9 cellular contexts compared by ENCODE assay signal in the genomic region with DNA sequence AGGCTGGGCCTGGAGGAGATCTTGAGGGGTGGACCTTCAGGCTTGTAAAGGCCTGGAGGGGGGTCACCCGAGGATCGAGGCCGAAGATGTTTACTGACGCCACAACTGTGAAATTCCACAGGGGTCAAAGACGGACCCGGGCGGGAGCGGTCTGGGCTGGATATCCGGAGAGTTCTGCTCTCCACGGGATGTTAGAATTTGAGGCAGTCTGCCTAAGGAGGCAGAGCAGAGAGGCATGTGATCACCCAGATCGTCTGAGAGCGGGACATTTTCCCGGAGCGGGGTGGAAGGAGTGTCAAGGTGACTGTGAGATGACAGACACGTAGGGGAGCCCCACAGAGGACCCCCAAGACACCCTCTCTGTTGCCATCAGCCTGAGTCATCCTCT. TPM values are rescaled to one million over a fixed set of nuclear protein-coding genes. Genes with fewer than 3 reads are reported as not detected.
A peak's percentile ranks its signal among the peaks of the same experiment; 100 is the strongest.
DNase-seq lines count a peak whose midpoint lies in the region; ATAC-seq and TF ChIP-seq lines count a peak whose summit lies in the region.
"Had no signal": no experiment of that assay in that cellular context is flagged by ENCODE, and none has a peak within 500 bp of the region (broad histone marks: within the 10 kb centered on the region; RNA-seq: fewer than 3 reads in every experiment).

No MANE protein-coding gene starts in this region.

- H3K9me3 ChIP-seq in cardiac muscle cell (ENCODE audit: low read depth), result no peaks in the 10 kb centered on the region

- intact Hi-C loops in Right ventricle myocardium inferior (cut with DNase I), result no loop called here
- intact Hi-C loops in cardiac septum (cut with DNase I), result loop anchor here (10.0 kb wide), 1 partner anchor 185 kb away; no protein-coding TSS in a partner anchor

- no peak for TF ChIP-seq CTCF in cardiac muscle cell (IDR thresholded peaks at IDR 0.05; ENCODE audit: low read depth, low read length)
- no peak for TF ChIP-seq CTCF in omental fat pad (IDR thresholded peaks at IDR 0.05)

- H3K4me3 ChIP-seq in cardiac muscle cell, result no peak overlapping the region

- H3K27me3 ChIP-seq in cardiac muscle cell, result no peaks in the 10 kb centered on the region

- peak; percentile 66 for ATAC-seq in Right ventricle myocardium inferior
- peak; percentile 42 for ATAC-seq in omental fat pad (ENCODE audit: low FRiP score)
- ATAC-seq: activated CD4-positive, CD25-positive, alpha-beta regulatory T cell treated with anti-CD3 and anti-CD28 coated beads, Interleukin-2, amount 50 U/mL, for 24 hours had no signal

- peaks cover 27% of the 10 kb centered on the region for H3K4me1 ChIP-seq in cardiac muscle cell (ENCODE audit: low read depth)

- peak overlapping the region; percentile 61 for H3K27ac ChIP-seq in cardiac muscle cell

- DNase-seq in Right ventricle myocardium inferior (ENCODE audit: missing footprints) (peak; percentile 76), cardiac septum (ENCODE audit: low spot score) (no peak), cardiac muscle cell (ENCODE audit: low read depth in 1 of 2, low spot score in 1 of 2) (peak in 1 of 2 donors; percentile 68), omental fat pad (ENCODE audit: low spot score) (no peak), HT-29 (ENCODE audit: low spot score) (no peak), NCI-H1694 treated with DMSO at 0.1 percent for 48 hours (lab: John Stamatoyannopoulos, UW) (no peak)
- DNase-seq in central memory CD4-positive, alpha-beta T cell, result no peak
- no peak for DNase-seq in activated CD4-positive, alpha-beta T cell treated with anti-CD3 and anti-CD28 coated beads, Interleukin-2, amount 50 U/mL, for 48 hours

- H3K36me3 ChIP-seq in cardiac muscle cell, result no peaks in the 10 kb centered on the region

RNA-seq across cellular contexts. Expression of a gene that starts 13.2 kb away (rescaled TPM):
- total RNA-seq in Right ventricle myocardium inferior (6.6 TPM), cardiac septum (5.4 TPM), cardiac muscle cell (8.6 and 9.5 TPM in 2 replicates), omental fat pad (10 to 100 TPM in 3 of 4 donors, 1 to 10 TPM in 1; 6.3 to 17.8 (median 11.6) TPM)
- polyA plus RNA-seq in cardiac muscle cell, result 8.0 and 8.2 TPM in 2 replicates
- total RNA-seq in HT-29 (2014; rRNA removed; shearing (Covaris generic)), result 4.5 and 5.9 TPM in 2 replicates

RNA-seq across cellular contexts. Expression of a gene that starts 33.4 kb away (rescaled TPM):
- total RNA-seq in Right ventricle myocardium inferior, result 10.3 TPM
- total RNA-seq in cardiac septum, result 8.8 TPM
- 12.8 and 13.8 TPM in 2 replicates for total RNA-seq in cardiac muscle cell
- polyA plus RNA-seq in cardiac muscle cell, result 4.0 and 5.8 TPM in 2 replicates
- total RNA-seq in omental fat pad, result 1 to 10 TPM; 2.8 to 6.5 (median 5.6) TPM
- total RNA-seq in HT-29 (2014; rRNA removed; shearing (Covaris generic)), result 4.1 and 4.7 TPM in 2 replicates

RNA-seq across cellular contexts. Expression of a gene that starts 37.4 kb away (rescaled TPM):
- 2.8 TPM for total RNA-seq in Right ventricle myocardium inferior
- total RNA-seq in cardiac septum, result 3.0 TPM
- 0.74 and 1.6 TPM in 2 replicates for total RNA-seq in cardiac muscle cell
- polyA plus RNA-seq in cardiac muscle cell, result 2.0 and 2.4 TPM in 2 replicates
- total RNA-seq in omental fat pad, result under 1 TPM in 2 of 4 donors, not detected in 2; 0.28 to 0.79 TPM
- total RNA-seq in HT-29 (2014; rRNA removed; shearing (Covaris generic)), result 0.10 TPM in 1 of 2 replicates, not detected in the other

RNA-seq across cellular contexts. Expression of a gene that starts 43.4 kb away (rescaled TPM):
- 35.7 TPM for total RNA-seq in Right ventricle myocardium inferior
- 29.6 TPM for total RNA-seq in cardiac septum
- total RNA-seq in cardiac muscle cell, result 0.14 and 0.69 TPM in 2 replicates
- polyA plus RNA-seq in cardiac muscle cell, result 0.89 and 1.2 TPM in 2 replicates
- total RNA-seq in omental fat pad, result 100 to 1,000 TPM in 1 of 4 donors, 10 to 100 TPM in 1, 1 to 10 TPM in 2; 6.3 to 115 (median 10.9) TPM
- total RNA-seq in HT-29 (2014; rRNA removed; shearing (Covaris generic)), result 0.16 TPM in 1 of 2 replicates, not detected in the other
